Comparison of ENCODE assay signal across 9 cellular contexts in the genomic region with DNA sequence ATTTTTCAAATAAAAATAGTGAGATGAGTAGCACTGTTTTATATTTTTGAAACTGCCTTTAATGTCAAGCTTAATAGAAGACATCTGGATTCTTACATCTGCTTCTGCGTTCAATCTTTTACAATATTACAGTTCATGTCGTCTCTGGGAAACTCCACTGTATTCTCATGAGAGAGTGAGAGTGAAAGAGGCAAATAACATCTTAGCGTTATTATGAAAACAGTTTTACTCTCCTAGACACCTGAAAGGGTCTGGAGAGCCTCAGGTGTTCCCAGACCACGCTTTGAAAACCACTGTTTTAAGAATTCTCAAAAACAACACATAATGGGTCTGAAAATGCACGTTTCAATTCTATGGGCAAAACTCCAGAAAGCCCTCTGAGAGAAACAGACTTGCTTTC.
DNase-seq lines count a peak whose midpoint lies in the region; ATAC-seq and TF ChIP-seq lines count a peak whose summit lies in the region.
"Had no signal": no experiment of that assay in that cellular context is flagged by ENCODE, and none has a peak within 500 bp of the region (broad histone marks: within the 10 kb centered on the region; RNA-seq: fewer than 3 reads in every experiment).

No MANE protein-coding gene starts in this region.

- DNase-seq in RPMI8226 (peak; percentile 19), skeletal muscle cell (ENCODE audit: low read depth) (no peak), SKM-1 treated with dmso at 0.1 percent for 144 hours (lab: John Stamatoyannopoulos, UW; ENCODE audit: unreplicated experiment) (no peak), retina (no peak), omental fat pad (ENCODE audit: low spot score) (no peak), Ammon's horn (ENCODE audit: low spot score) (no peak)
- DNase-seq: hippocampal formation had no signal

- TF ChIP-seq CTCF in omental fat pad (IDR thresholded peaks at IDR 0.05), result no peak

- peak; percentile 85 for ATAC-seq in GM19351 (IDR thresholded peaks at IDR 0.05; ENCODE audit: unreplicated experiment)
- ATAC-seq in HG02885 (IDR thresholded peaks at IDR 0.05; ENCODE audit: poor library complexity, unreplicated experiment), result peak; percentile 91
- ATAC-seq in omental fat pad (ENCODE audit: low FRiP score), result no peak

- peak overlapping the region; percentile 13 for H3K4me3 ChIP-seq in skeletal muscle cell (ENCODE audit: low read depth, low read length)
